ENCODE assay signal across 29 cellular contexts in the genomic region with DNA sequence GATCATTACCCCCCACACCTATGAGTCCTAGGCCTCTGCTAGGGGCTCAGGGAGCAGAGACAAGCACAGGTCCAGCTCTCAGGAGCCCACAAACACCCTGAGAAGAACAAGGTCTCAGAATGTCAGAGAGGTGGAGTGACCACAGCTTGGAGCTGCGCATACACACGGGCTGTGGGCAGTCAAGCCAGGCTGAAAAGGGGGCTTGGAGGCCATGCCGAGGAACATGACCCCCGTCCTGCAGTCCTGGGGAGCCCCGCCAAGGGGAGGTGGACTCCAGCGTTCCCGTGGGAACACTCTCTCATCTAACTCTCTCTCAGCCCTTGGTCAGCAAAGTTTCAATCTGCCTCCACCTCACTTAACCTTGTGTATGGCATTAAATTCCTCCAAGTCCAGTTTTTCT. TPM values are rescaled to one million over a fixed set of nuclear protein-coding genes. Genes with fewer than 3 reads are reported as not detected.
"Had no signal": no experiment of that assay in that cellular context is flagged by ENCODE, and none has a peak within 500 bp of the region (broad histone marks: within the 10 kb centered on the region; RNA-seq: fewer than 3 reads in every experiment).

No MANE protein-coding gene starts in this region.

- FAIRE-seq: kidney had no signal

- H3K36me3 ChIP-seq: ovary, thyroid gland had no signal

- H3K9me3 Mint-ChIP-seq: stimulated activated effector memory CD8-positive, alpha-beta T cell treated with anti-CD3 and anti-CD28 coated beads, Interleukin-12 subunit alpha, Interleukin-12 subunit beta, amount 100 ng/mL, for 72 hours had no signal

- H3K4me3 ChIP-seq: gastrocnemius medialis, heart left ventricle, hepatocyte, left lung, ovary, psoas muscle, sigmoid colon, stomach, thyroid gland had no signal

- H3K4me1 ChIP-seq: gastrocnemius medialis, heart left ventricle, left lung, psoas muscle, sigmoid colon, stomach had no signal

- H3K79me2 ChIP-seq: hepatocyte had no signal

- H2AFZ ChIP-seq: hepatocyte had no signal

- H3K9me3 ChIP-seq: gastrocnemius medialis, left lung, ovary, psoas muscle, sigmoid colon, stomach, thyroid gland had no signal

- H3K36me3 Mint-ChIP-seq: stimulated activated effector memory CD8-positive, alpha-beta T cell treated with anti-CD3 and anti-CD28 coated beads, Interleukin-12 subunit alpha, Interleukin-12 subunit beta, amount 100 ng/mL, for 72 hours had no signal

- H3K4me3 Mint-ChIP-seq: naive thymus-derived CD4-positive, alpha-beta T cell; nephron; stimulated activated effector memory CD8-positive, alpha-beta T cell treated with anti-CD3 and anti-CD28 coated beads, Interleukin-12 subunit alpha, Interleukin-12 subunit beta, amount 100 ng/mL, for 72 hours had no signal

- H3K27me3 ChIP-seq: gastrocnemius medialis, heart left ventricle, hepatocyte, left lung, ovary, sigmoid colon, stomach, thyroid gland had no signal

- ATAC-seq: esophagus mucosa; gastrocnemius medialis; heart left ventricle; left lung; naive thymus-derived CD4-positive, alpha-beta T cell; psoas muscle; right cardiac atrium; stimulated activated effector memory CD8-positive, alpha-beta T cell treated with anti-CD3 and anti-CD28 coated beads, Interleukin-12 subunit alpha, Interleukin-12 subunit beta, amount 100 ng/mL, for 72 hours had no signal

- DNase-seq: cortex of kidney; effector CD4-positive, alpha-beta T cell; foreskin fibroblast; gastrocnemius medialis; heart left ventricle; kidney; mammary epithelial cell; mesendoderm; midbrain; naive thymus-derived CD4-positive, alpha-beta T cell; nucleus accumbens; psoas muscle; right cardiac atrium; sigmoid colon; stimulated activated CD4-positive, alpha-beta T cell treated with anti-CD3 and anti-CD28 coated beads, Interleukin-2, amount 100 ng/mL, for 24 hours; stimulated activated CD4-positive, alpha-beta T cell treated with anti-CD3 and anti-CD28 coated beads, Interleukin-4, amount 100 ng/mL, for 24 hours; stimulated activated naive CD4-positive, alpha-beta T cell treated with Interleukin-2 at 50 U/mL for 16 hours; stomach; thyroid gland; trophoblast cell had no signal

- H3K27ac ChIP-seq: epithelial cell of prostate, gastrocnemius medialis, heart left ventricle, hepatocyte, left lung, ovary, psoas muscle, sigmoid colon, stomach, thyroid gland had no signal

- H3K4me2 ChIP-seq: hepatocyte had no signal

- H3K27ac Mint-ChIP-seq: naive thymus-derived CD4-positive, alpha-beta T cell; stimulated activated effector memory CD8-positive, alpha-beta T cell treated with anti-CD3 and anti-CD28 coated beads, Interleukin-12 subunit alpha, Interleukin-12 subunit beta, amount 100 ng/mL, for 72 hours had no signal

RNA-seq across cellular contexts. Expression of gene MMP21, which starts 7.8 kb away (rescaled TPM):
- total RNA-seq: gastrocnemius medialis, hepatocyte, lower leg skin, mammary epithelial cell had no signal
- polyA plus RNA-seq: mammary epithelial cell; naive thymus-derived CD4-positive, alpha-beta T cell; stomach; urinary bladder had no signal
